Comparison of ENCODE assay signal across 6 cellular contexts in the genomic region with DNA sequence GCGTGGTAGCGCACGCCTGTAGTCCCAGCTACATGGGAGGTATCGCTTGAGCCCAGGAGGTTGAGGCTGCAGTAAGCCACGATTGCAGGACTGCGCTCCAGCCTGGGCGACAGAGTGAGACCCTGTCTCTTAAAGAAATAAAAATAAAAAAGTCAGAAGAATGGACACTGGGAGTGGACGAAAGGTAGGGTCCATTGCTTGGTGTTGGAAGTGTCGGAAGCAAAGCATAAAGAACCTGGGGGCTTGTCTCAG. TPM values are rescaled to one million over a fixed set of nuclear protein-coding genes. Genes with fewer than 3 reads are reported as not detected.
A peak's percentile ranks its signal among the peaks of the same experiment; 100 is the strongest.
DNase-seq lines count a peak whose midpoint lies in the region; ATAC-seq, FAIRE-seq and TF ChIP-seq lines count a peak whose summit lies in the region.

No MANE protein-coding gene starts in this region.

- H3K4me1 ChIP-seq in KMS-11 (ENCODE audit: low read depth, poor library complexity, severe bottlenecking) (peaks cover 10% of the 10 kb centered on the region), H1 (replicated peaks in 1 of 4; ENCODE audit: control insufficient read depth in 3 of 4, insufficient read depth in 4 of 4, low read length in 3 of 4) (peaks cover 0 to 21% (median 17%) of the 10 kb centered on the region in 4 experiments; a peak in 6 of 7 replicates)

- no peak for TF ChIP-seq RAD21 in H1 (IDR thresholded peaks at IDR 0.05 in 1 of 2, conservative IDR thresholded peaks at IDR 0.05 in 1 of 2; ENCODE audit: low read depth in 2 of 2, low read length in 2 of 2)

- no peaks in the 10 kb centered on the region for H3K9me3 ChIP-seq in H1 (ENCODE audit: insufficient read depth in 2 of 2, low read depth in 1 of 2, low read length in 1 of 2)

- H2AK5ac ChIP-seq in H1 (ENCODE audit: low read depth, low read length): no peak overlapping the region

- no peak for DNase-seq in H1 (ENCODE audit: low read depth in 1 of 2, low spot score in 2 of 2)
- DNase-seq in sciatic nerve (ENCODE audit: low spot score): no peak
- DNase-seq in head of caudate nucleus: no peak
- DNase-seq in NCI-H526 (lab: John Stamatoyannopoulos, UW): no peak
- no peak for DNase-seq in SHP77 treated with DMSO at 0.1 percent for 48 hours (lab: John Stamatoyannopoulos, UW)

- no peak for FAIRE-seq in H1 (lab: Jason Lieb, UNC)

- no peak overlapping the region for H4K91ac ChIP-seq in H1 (replicated peaks; ENCODE audit: insufficient read length, low read length)

- H3K4me3 ChIP-seq in KMS-11 (IDR thresholded peaks at IDR 0.05; ENCODE audit: insufficient read depth, low read depth, low read length) (no peak overlapping the region), H1 (ENCODE audit: extremely low read depth in 1 of 4, insufficient read depth in 2 of 4, low read depth in 3 of 4, low read length in 4 of 4) (peak overlapping the region in 2 of 4 experiments; percentile 62 to 73; a peak in 3 of 8 replicates)

- peaks cover 4% of the 10 kb centered on the region; the same call in 1 of the 2 replicates for H3K23me2 ChIP-seq in H1 (ENCODE audit: low read depth, low read length)

- H3K56ac ChIP-seq in H1 (replicated peaks; ENCODE audit: insufficient read length, low read depth, low read length): no peak overlapping the region

- TF ChIP-seq EP300 in H1 (IDR thresholded peaks at IDR 0.05; ENCODE audit: borderline replicate concordance in 1 of 2, low read depth in 2 of 2, low read length in 2 of 2): no peak

- H3K27me3 ChIP-seq in KMS-11 (ENCODE audit: insufficient read depth, low read depth): no peaks in the 10 kb centered on the region
- peaks cover 0 to 9% (median 7%) of the 10 kb centered on the region in 4 experiments; a peak in 3 of 7 replicates for H3K27me3 ChIP-seq in H1 (replicated peaks in 1 of 4; ENCODE audit: control insufficient read depth in 3 of 4, extremely low read depth in 1 of 4, insufficient read depth in 3 of 4, low read length in 3 of 4)

- H3K36me3 ChIP-seq in KMS-11 (ENCODE audit: insufficient read depth): no peaks in the 10 kb centered on the region
- H3K36me3 ChIP-seq in H1 (ENCODE audit: control insufficient read depth in 2 of 4, insufficient read depth in 4 of 4, low read length in 3 of 4): no peaks in the 10 kb centered on the region

- H3K4ac ChIP-seq in H1 (replicated peaks; ENCODE audit: insufficient read length, low read depth, low read length): no peak overlapping the region

- CTCF ChIA-PET in H1 (lab: Charles Lee; ENCODE audit: partially characterized antibody): no interaction called here

- no peak overlapping the region for H3K18ac ChIP-seq in H1 (ENCODE audit: extremely low read depth, low read length)

- peak; percentile 3 for ATAC-seq in sciatic nerve

- no peak overlapping the region for H2BK5ac ChIP-seq in H1 (ENCODE audit: low read depth, low read length)

- H3K27ac ChIP-seq in KMS-11 (no peak overlapping the region), H1 (ENCODE audit: low read depth, low read length) (no peak overlapping the region)

- no peak overlapping the region for H4K8ac ChIP-seq in H1 (ENCODE audit: extremely low read depth, insufficient read depth, low read length)

- WGBS in H1 (ENCODE audit: extremely low coverage in 1 of 2, insufficient coverage in 1 of 2, insufficient read length in 1 of 2, insufficient replicate concordance in 2 of 2, low coverage in 1 of 2, low lambda C conversion rate in 2 of 2, missing lambda C conversion rate in 1 of 2), 2 experiments: 53% methylated on average over 9 of the region's 9 CpGs; no CpG with 5 or more reads in 1 of the 2 experiments

- H3K9ac ChIP-seq in KMS-11 (no peak overlapping the region), H1 (replicated peaks in 1 of 4; ENCODE audit: extremely low read depth in 1 of 4, low read depth in 3 of 4, low read length in 3 of 4) (no peak overlapping the region)

- H4K5ac ChIP-seq in H1 (ENCODE audit: insufficient read length, low read depth, low read length): no peak overlapping the region

- H2BK120ac ChIP-seq in H1 (replicated peaks; ENCODE audit: low read depth, low read length): no peak overlapping the region

- intact Hi-C loops in sciatic nerve (cut with DNase I) (no loop called here), head of caudate nucleus (cut with DNase I) (loop anchor here (5.0 kb wide), 1 partner anchor 92 kb away; a partner anchor contains a TSS)

- H4K20me1 ChIP-seq in KMS-11 (ENCODE audit: insufficient read depth): no peaks in the 10 kb centered on the region
- H4K20me1 ChIP-seq in H1 (replicated peaks in 1 of 2; ENCODE audit: control insufficient read depth in 1 of 2, insufficient read depth in 2 of 2, low read length in 2 of 2): peaks cover 0 to 1% of the 10 kb centered on the region in 2 experiments

- H3K79me1 ChIP-seq in H1 (ENCODE audit: low read depth, low read length): no peaks in the 10 kb centered on the region; the same call in 1 of the 2 replicates

- TF ChIP-seq POLR2A in H1 (IDR thresholded peaks at IDR 0.05; ENCODE audit: control extremely low read depth in 1 of 2, low read depth in 2 of 2, low read length in 2 of 2): no peak

- H2AFZ ChIP-seq in KMS-11 (ENCODE audit: low read depth): peak overlapping the region; percentile 28; the same call in 1 of the 2 replicates
- no peak overlapping the region for H2AFZ ChIP-seq in H1 (ENCODE audit: low read length)

- no peak overlapping the region for H2BK20ac ChIP-seq in H1 (ENCODE audit: low read length)

- no peak for TF ChIP-seq CTCF in KMS-11 (conservative IDR thresholded peaks at IDR 0.05; ENCODE audit: low read depth, low read length)
- no peak for TF ChIP-seq CTCF in H1 (IDR thresholded peaks at IDR 0.05; ENCODE audit: control extremely low read depth in 1 of 3, insufficient read depth in 1 of 3, low read depth in 1 of 3, low read length in 3 of 3)

- peak overlapping the region; percentile 56; the same call in 1 of the 2 replicates for H3K4me2 ChIP-seq in KMS-11
- peak overlapping the region; percentile 54 to 82; a peak in 3 of 4 replicates for H3K4me2 ChIP-seq in H1 (ENCODE audit: insufficient read depth in 1 of 2, low read depth in 2 of 2, low read length in 2 of 2)

- POLR2A ChIA-PET in H1 (lab: Charles Lee; ENCODE audit: partially characterized antibody): interaction anchor here (0.7 to 1.0 kb wide), 2 partner anchors 9 to 27 kb away, joined by 3 to 4 read pairs; a partner anchor contains a TSS

- H3K14ac ChIP-seq in H1 (ENCODE audit: insufficient read length): no peak overlapping the region

- H3K23ac ChIP-seq in H1 (ENCODE audit: insufficient read length): no peak overlapping the region

- 0 out of 2 replicates have a peak, but pooled peaks cover 8% of the 10 kb centered on the region for H3K79me2 ChIP-seq in KMS-11 (ENCODE audit: insufficient read depth, low read depth)
- no peaks in the 10 kb centered on the region for H3K79me2 ChIP-seq in H1 (ENCODE audit: control insufficient read depth in 1 of 2, insufficient read depth in 2 of 2, low read length in 2 of 2)

- no peak overlapping the region for H2BK15ac ChIP-seq in H1 (ENCODE audit: low read length)

- no peak overlapping the region for H2BK12ac ChIP-seq in H1 (ENCODE audit: low read depth, low read length)

RNA-seq across cellular contexts. Expression of a gene that starts 0.4 kb away (rescaled TPM):
- total RNA-seq in H1 (2021; fragmentation: NEBNext Ultra II Directional; extraction: Animal tissue kit (Norgen Biotek cat#: 25700)): 25.0 and 25.2 TPM in 2 replicates
- 6.5 and 11.2 TPM in 2 replicates for polyA plus RNA-seq in H1 (2011; rRNA removed)
- polyA plus RNA-seq in H1 (2011; cell fraction: cytosol; rRNA removed): 5.6 TPM
- 63.2 TPM for polyA plus RNA-seq in H1 (2011; cell fraction: nucleus; rRNA removed)
- polyA plus RNA-seq in H1 (2012, experiment 1 of 2): 16.6 to 27.6 TPM (median 25.0 TPM) in 4 replicates
- 13.4 TPM for polyA plus RNA-seq in H1 (2012, experiment 2 of 2)
- polyA plus RNA-seq in H1 (2013, experiment 1 of 2): 19.4 TPM
- polyA plus RNA-seq in H1 (2013, experiment 2 of 2): 18.1 TPM
- 3.9 and 5.8 TPM in 2 replicates for polyA minus RNA-seq in H1 (2011; rRNA and poly(A)+ RNA removed)
- polyA minus RNA-seq in H1 (2011; cell fraction: cytosol; rRNA and poly(A)+ RNA removed): 12.0 TPM
- polyA minus RNA-seq in H1 (2011; cell fraction: nucleus; rRNA and poly(A)+ RNA removed): 24.6 TPM
- 26.8 TPM for total RNA-seq in sciatic nerve

RNA-seq across cellular contexts. Expression of a gene that starts 17.0 kb away (rescaled TPM):
- 20.8 and 28.9 TPM in 2 replicates for total RNA-seq in H1 (2021; fragmentation: NEBNext Ultra II Directional; extraction: Animal tissue kit (Norgen Biotek cat#: 25700))
- 17.8 and 27.8 TPM in 2 replicates for polyA plus RNA-seq in H1 (2011; rRNA removed)
- polyA plus RNA-seq in H1 (2011; cell fraction: cytosol; rRNA removed): 7.6 TPM
- polyA plus RNA-seq in H1 (2011; cell fraction: nucleus; rRNA removed): 45.0 TPM
- polyA plus RNA-seq in H1 (2012, experiment 1 of 2): 16.1 to 23.4 TPM (median 19.6 TPM) in 4 replicates
- polyA plus RNA-seq in H1 (2012, experiment 2 of 2): 16.3 TPM
- polyA plus RNA-seq in H1 (2013, experiment 1 of 2): 22.3 TPM
- polyA plus RNA-seq in H1 (2013, experiment 2 of 2): 21.7 TPM
- 15.9 and 27.8 TPM in 2 replicates for polyA minus RNA-seq in H1 (2011; rRNA and poly(A)+ RNA removed)
- 19.3 TPM for polyA minus RNA-seq in H1 (2011; cell fraction: cytosol; rRNA and poly(A)+ RNA removed)
- polyA minus RNA-seq in H1 (2011; cell fraction: nucleus; rRNA and poly(A)+ RNA removed): 19.8 TPM
- 29.4 TPM for total RNA-seq in sciatic nerve

RNA-seq across cellular contexts. Expression of a gene that starts 18.1 kb away (rescaled TPM):
- total RNA-seq in H1 (2021; fragmentation: NEBNext Ultra II Directional; extraction: Animal tissue kit (Norgen Biotek cat#: 25700)): 0.44 TPM in 1 of 2 replicates, not detected in the other
- 0.91 and 1.6 TPM in 2 replicates for polyA plus RNA-seq in H1 (2011; rRNA removed)
- polyA plus RNA-seq in H1 (2011; cell fraction: cytosol; rRNA removed): 0.69 TPM
- polyA plus RNA-seq in H1 (2011; cell fraction: nucleus; rRNA removed): 1.1 TPM
- polyA plus RNA-seq in H1 (2012, experiment 1 of 2): 2.2 to 2.9 TPM (median 2.2 TPM) in 4 replicates
- 2.1 TPM for polyA plus RNA-seq in H1 (2012, experiment 2 of 2)
- 1.6 TPM for polyA plus RNA-seq in H1 (2013, experiment 1 of 2)
- 1.3 TPM for polyA plus RNA-seq in H1 (2013, experiment 2 of 2)
- 0.27 and 0.50 TPM in 2 replicates for polyA minus RNA-seq in H1 (2011; rRNA and poly(A)+ RNA removed)
- 1.5 TPM for polyA minus RNA-seq in H1 (2011; cell fraction: cytosol; rRNA and poly(A)+ RNA removed)
- polyA minus RNA-seq in H1 (2011; cell fraction: nucleus; rRNA and poly(A)+ RNA removed): 2.1 TPM
- total RNA-seq in sciatic nerve: 79.7 TPM

RNA-seq across cellular contexts. Expression of a gene that starts 26.6 kb away (rescaled TPM):
- total RNA-seq in H1 (2021; fragmentation: NEBNext Ultra II Directional; extraction: Animal tissue kit (Norgen Biotek cat#: 25700)): 2.9 and 3.8 TPM in 2 replicates
- 8.5 and 9.8 TPM in 2 replicates for polyA plus RNA-seq in H1 (2011; rRNA removed)
- polyA plus RNA-seq in H1 (2011; cell fraction: cytosol; rRNA removed): 3.8 TPM
- polyA plus RNA-seq in H1 (2011; cell fraction: nucleus; rRNA removed): 9.2 TPM
- 5.4 to 8.1 TPM (median 6.1 TPM) in 4 replicates for polyA plus RNA-seq in H1 (2012, experiment 1 of 2)
- 11.4 TPM for polyA plus RNA-seq in H1 (2012, experiment 2 of 2)
- polyA plus RNA-seq in H1 (2013, experiment 1 of 2): 3.7 TPM
- polyA plus RNA-seq in H1 (2013, experiment 2 of 2): 3.0 TPM
- polyA minus RNA-seq in H1 (2011; rRNA and poly(A)+ RNA removed): 3.7 and 4.2 TPM in 2 replicates
- 8.3 TPM for polyA minus RNA-seq in H1 (2011; cell fraction: cytosol; rRNA and poly(A)+ RNA removed)
- polyA minus RNA-seq in H1 (2011; cell fraction: nucleus; rRNA and poly(A)+ RNA removed): 2.6 TPM
- 12.3 TPM for total RNA-seq in sciatic nerve

RNA-seq across cellular contexts. Expression of a gene that starts 29.5 kb away (rescaled TPM):
- total RNA-seq in H1 (2021; fragmentation: NEBNext Ultra II Directional; extraction: Animal tissue kit (Norgen Biotek cat#: 25700)): 75.3 and 80.2 TPM in 2 replicates
- polyA plus RNA-seq in H1 (2011; rRNA removed): 66.7 and 73.9 TPM in 2 replicates
- 38.4 TPM for polyA plus RNA-seq in H1 (2011; cell fraction: cytosol; rRNA removed)
- 68.8 TPM for polyA plus RNA-seq in H1 (2011; cell fraction: nucleus; rRNA removed)
- polyA plus RNA-seq in H1 (2012, experiment 1 of 2): 64.8 to 80.3 TPM (median 70.7 TPM) in 4 replicates
- 71.3 TPM for polyA plus RNA-seq in H1 (2012, experiment 2 of 2)
- 143 TPM for polyA plus RNA-seq in H1 (2013, experiment 1 of 2)
- 164 TPM for polyA plus RNA-seq in H1 (2013, experiment 2 of 2)
- 38.7 and 46.2 TPM in 2 replicates for polyA minus RNA-seq in H1 (2011; rRNA and poly(A)+ RNA removed)
- polyA minus RNA-seq in H1 (2011; cell fraction: cytosol; rRNA and poly(A)+ RNA removed): 25.5 TPM
- 17.1 TPM for polyA minus RNA-seq in H1 (2011; cell fraction: nucleus; rRNA and poly(A)+ RNA removed)
- 45.6 TPM for total RNA-seq in sciatic nerve

Comparison
In these comparisons a context has a peak if more than half of its experiments do, and no peak if none do; other contexts are left out.
1. RNA of a gene that starts 18.1 kb away (total RNA-seq): 79.7 TPM in sciatic nerve (single experiment); 0.44 TPM in H1; every median in the first group is over 10 times any median in the second.